Comparison of ENCODE assay signal across 8 cellular contexts in genomic region chr16:77212736-77213541, GRCh38. TPM values are rescaled to one million over a fixed set of nuclear protein-coding genes. Genes with fewer than 3 reads are reported as not detected.
DNase-seq lines count a peak whose midpoint lies in the region; ATAC-seq and TF ChIP-seq lines count a peak whose summit lies in the region.

No MANE protein-coding gene starts in this region.

- H3K36me3 Mint-ChIP-seq in activated T-cell treated with anti-CD3 and anti-CD28 coated beads, Interleukin-2, amount 50 U/mL, for 4 hours (ENCODE audit: insufficient read depth): no peaks in the 10 kb centered on the region

- H3K27ac ChIP-seq in ovary: peak overlapping the region; percentile 88 to 96
- H3K27ac ChIP-seq in upper lobe of left lung: peak overlapping the region; percentile 61 to 80 (median 80)

- TF ChIP-seq EP300 in ovary (IDR thresholded peaks at IDR 0.05) (no peak), upper lobe of left lung (IDR thresholded peaks at IDR 0.05) (no peak)

- DNase-seq in AG10803 (ENCODE audit: low read depth) (no peak), NOMO-1 treated with DMSO at 0.1 percent for 48 hours (lab: John Stamatoyannopoulos, UW; ENCODE audit: unreplicated experiment) (peak; percentile 43), fibroblast of villous mesenchyme (ENCODE audit: low read depth) (peak; percentile 16), ovary (peak; percentile 80 to 86 (median 86)), upper lobe of left lung (peak; percentile 69 to 94)
- peak; percentile 70 for DNase-seq in activated T-cell treated with anti-CD3 and anti-CD28 coated beads, Interleukin-2, amount 50 U/mL, for 4 hours

- ATAC-seq in GM19025 (IDR thresholded peaks at IDR 0.05; ENCODE audit: low read depth, unreplicated experiment): peak; percentile 75
- ATAC-seq in HG03280 (IDR thresholded peaks at IDR 0.05; ENCODE audit: unreplicated experiment): peak; percentile 56
- ATAC-seq in activated T-cell treated with anti-CD3 and anti-CD28 coated beads, Interleukin-2, amount 50 U/mL, for 4 hours: peak; percentile 80 to 86
- peak; percentile 89 to 91 for ATAC-seq in upper lobe of left lung (ENCODE audit: low FRiP score in 2 of 2)

- H3K27me3 ChIP-seq in ovary (no peaks in the 10 kb centered on the region), upper lobe of left lung (no peaks in the 10 kb centered on the region)

- no peaks in the 10 kb centered on the region for H3K27me3 Mint-ChIP-seq in activated T-cell treated with anti-CD3 and anti-CD28 coated beads, Interleukin-2, amount 50 U/mL, for 4 hours (ENCODE audit: low read depth)

- H3K36me3 ChIP-seq in ovary (no peaks in the 10 kb centered on the region), upper lobe of left lung (no peaks in the 10 kb centered on the region)

- no peaks in the 10 kb centered on the region for H3K9me3 ChIP-seq in ovary
- H3K9me3 ChIP-seq in upper lobe of left lung: no peaks in the 10 kb centered on the region

- TF ChIP-seq POLR2A in ovary (IDR thresholded peaks at IDR 0.05) (peak; percentile 74), upper lobe of left lung (IDR thresholded peaks at IDR 0.05) (no peak)

- peak overlapping the region; percentile 79 for H3K4me3 Mint-ChIP-seq in activated T-cell treated with anti-CD3 and anti-CD28 coated beads, Interleukin-2, amount 50 U/mL, for 4 hours

- peak overlapping the region; percentile 47 for H3K4me3 ChIP-seq in AG10803 (ENCODE audit: low read length)
- H3K4me3 ChIP-seq in fibroblast of villous mesenchyme (ENCODE audit: low read depth, low read length): peak overlapping the region; percentile 66
- H3K4me3 ChIP-seq in ovary: peak overlapping the region; percentile 75
- H3K4me3 ChIP-seq in upper lobe of left lung: peak overlapping the region; percentile 27 to 77 (median 64)

- peaks cover 13% of the 10 kb centered on the region for H3K4me1 Mint-ChIP-seq in activated T-cell treated with anti-CD3 and anti-CD28 coated beads, Interleukin-2, amount 50 U/mL, for 4 hours (ENCODE audit: low read depth)

- H3K9me3 Mint-ChIP-seq in activated T-cell treated with anti-CD3 and anti-CD28 coated beads, Interleukin-2, amount 50 U/mL, for 4 hours: no peaks in the 10 kb centered on the region

- TF ChIP-seq CTCF in AG10803 (conservative IDR thresholded peaks at IDR 0.05; ENCODE audit: low read length): no peak
- TF ChIP-seq CTCF in fibroblast of villous mesenchyme (IDR thresholded peaks at IDR 0.05; ENCODE audit: insufficient read depth, low read depth, low read length): no peak
- TF ChIP-seq CTCF in ovary (IDR thresholded peaks at IDR 0.05): no peak
- no peak for TF ChIP-seq CTCF in upper lobe of left lung (IDR thresholded peaks at IDR 0.05)

- no peaks in the 10 kb centered on the region for H3K4me1 ChIP-seq in ovary (ENCODE audit: insufficient read depth)
- peaks cover 0 to 24% (median 15%) of the 10 kb centered on the region in 4 donors for H3K4me1 ChIP-seq in upper lobe of left lung

- WGBS in ovary, 3 donors: 17 to 36% (median 20%) methylated on average over 29 to 62 of the region's 62 CpGs
- 21 to 47% methylated on average over 3 to 50 of the region's 62 CpGs for WGBS in upper lobe of left lung, 2 donors

- intact Hi-C loops in ovary (cut with DNase I): no loop called here

RNA-seq across cellular contexts. Expression of gene SYCE1L, which starts 13.7 kb away (rescaled TPM):
- 1 to 10 TPM; 1.2 to 1.6 (median 1.3) TPM for total RNA-seq in activated T-cell treated with anti-CD3 and anti-CD28 coated beads, Interleukin-2, amount 50 U/mL, for 4 hours
- total RNA-seq in fibroblast of villous mesenchyme: 0.32 TPM in 1 of 2 replicates, not detected in the other
- 10 to 100 TPM in 4 of 7 donors, 1 to 10 TPM in 3; 4.4 to 56.0 (median 12.1) TPM for total RNA-seq in ovary
- polyA plus RNA-seq in ovary: 1 to 10 TPM in 1 of 2 donors, not detected in 1; 5.6 TPM
- total RNA-seq in upper lobe of left lung: 1 to 10 TPM in 2 of 6 donors, not detected in 4; 4.3 to 5.8 TPM

RNA-seq across cellular contexts. Expression of gene MON1B, which starts 21.9 kb away (rescaled TPM):
- 10 to 100 TPM; 67.6 to 71.3 (median 70.0) TPM for total RNA-seq in activated T-cell treated with anti-CD3 and anti-CD28 coated beads, Interleukin-2, amount 50 U/mL, for 4 hours
- 10.4 and 11.0 TPM in 2 replicates for total RNA-seq in fibroblast of villous mesenchyme
- total RNA-seq in ovary: 10 to 100 TPM; 11.8 to 42.1 (median 26.7) TPM
- 10 to 100 TPM; 15.2 to 16.5 TPM for polyA plus RNA-seq in ovary
- total RNA-seq in upper lobe of left lung: 10 to 100 TPM; 32.1 to 75.2 (median 52.5) TPM
